In genomic region chr18:43830303-43830702, GRCh38 we compare ENCODE assay signal across 13 cellular contexts.
A peak's percentile ranks its signal among the peaks of the same experiment; 100 is the strongest.
DNase-seq lines count a peak whose midpoint lies in the region; ATAC-seq and TF ChIP-seq lines count a peak whose summit lies in the region.
"Had no signal": no experiment of that assay in that cellular context is flagged by ENCODE, and none has a peak within 500 bp of the region (broad histone marks: within the 10 kb centered on the region; RNA-seq: fewer than 3 reads in every experiment).

No MANE protein-coding gene starts in this region.

- no peaks in the 10 kb centered on the region for H4K20me1 ChIP-seq in smooth muscle cell (ENCODE audit: low read depth)
- H4K20me1 ChIP-seq: BLaER1 treated with 17β-estradiol and CSF1 and Interleukin-3, amounts not matched to agents 10 nM and 100 nM had no signal

- no peak overlapping the region for H2AFZ ChIP-seq in smooth muscle cell (ENCODE audit: low read depth)

- no peak overlapping the region for H3K4me3 ChIP-seq in mesodermal cell (ENCODE audit: extremely low read depth, insufficient read depth, low read length, poor library complexity, severe bottlenecking)
- H3K4me3 ChIP-seq in smooth muscle cell = no peak overlapping the region
- H3K4me3 ChIP-seq: BLaER1 treated with 17β-estradiol and CSF1 and Interleukin-3, amounts not matched to agents 10 nM and 100 nM had no signal

- TF ChIP-seq CTCF in smooth muscle cell (IDR thresholded peaks at IDR 0.05; ENCODE audit: borderline replicate concordance, insufficient read depth, poor library complexity, severe bottlenecking) = no peak

- H3K9ac ChIP-seq in smooth muscle cell (ENCODE audit: low read depth) = peak overlapping the region; percentile 44
- H3K9ac ChIP-seq: BLaER1 treated with 17β-estradiol and CSF1 and Interleukin-3, amounts not matched to agents 10 nM and 100 nM had no signal

- H3K9me3 ChIP-seq in mesodermal cell (ENCODE audit: control insufficient read depth, low read length) (no peaks in the 10 kb centered on the region), smooth muscle cell (replicated peaks; ENCODE audit: low read depth) (no peaks in the 10 kb centered on the region)
- H3K9me3 ChIP-seq: BLaER1 treated with 17β-estradiol and CSF1 and Interleukin-3, amounts not matched to agents 10 nM and 100 nM had no signal

- ATAC-seq in left ventricle myocardium superior (peak; percentile 59), Right ventricle myocardium inferior (no peak)
- ATAC-seq: CD8-positive, alpha-beta T cell; HepG2 had no signal

- H3F3A ChIP-seq in smooth muscle cell (ENCODE audit: low read depth) = no peaks in the 10 kb centered on the region

- no peak overlapping the region for H3K4me2 ChIP-seq in smooth muscle cell
- H3K4me2 ChIP-seq: BLaER1 treated with 17β-estradiol and CSF1 and Interleukin-3, amounts not matched to agents 10 nM and 100 nM had no signal

- no peaks in the 10 kb centered on the region for H3K27me3 ChIP-seq in smooth muscle cell (ENCODE audit: low read depth)
- H3K27me3 ChIP-seq: BLaER1 treated with 17β-estradiol and CSF1 and Interleukin-3, amounts not matched to agents 10 nM and 100 nM had no signal

- H3K36me3 ChIP-seq in mesodermal cell (ENCODE audit: control insufficient read depth, insufficient read depth, low read length) (no peaks in the 10 kb centered on the region), smooth muscle cell (ENCODE audit: low read depth) (no peaks in the 10 kb centered on the region)
- H3K36me3 ChIP-seq: BLaER1 treated with 17β-estradiol and CSF1 and Interleukin-3, amounts not matched to agents 10 nM and 100 nM had no signal

- no peaks in the 10 kb centered on the region for H3K4me1 ChIP-seq in mesodermal cell (ENCODE audit: control insufficient read depth, insufficient read depth, low read length, poor library complexity, severe bottlenecking)
- no peaks in the 10 kb centered on the region for H3K4me1 ChIP-seq in smooth muscle cell (ENCODE audit: low read depth)
- H3K4me1 ChIP-seq: BLaER1 treated with 17β-estradiol and CSF1 and Interleukin-3, amounts not matched to agents 10 nM and 100 nM had no signal

- H3K27ac ChIP-seq in mesodermal cell (ENCODE audit: low read depth, low read length, severe bottlenecking) (peak overlapping the region; percentile 63), smooth muscle cell (ENCODE audit: low read depth) (peak overlapping the region; percentile 55)
- H3K27ac ChIP-seq: BLaER1 treated with 17β-estradiol and CSF1 and Interleukin-3, amounts not matched to agents 10 nM and 100 nM had no signal

- intact Hi-C loops in left ventricle myocardium superior (cut with micrococcal nuclease) = no loop called here
- intact Hi-C loops in Right ventricle myocardium inferior (cut with DNase I) = no loop called here

- no CpG with 5 or more reads among the region's 1 CpG for WGBS in mesodermal cell (ENCODE audit: insufficient coverage in 2 of 2), 2 experiments
- WGBS in smooth muscle cell (ENCODE audit: low lambda C conversion rate) = 94% methylated on average over 1 of the region's 1 CpG

- H3K79me2 ChIP-seq in smooth muscle cell (ENCODE audit: low read depth) = no peaks in the 10 kb centered on the region

- DNase-seq in left ventricle myocardium superior = no peak
- no peak for DNase-seq in Right ventricle myocardium inferior (ENCODE audit: missing footprints)
- DNase-seq in smooth muscle cell (lab: John Stamatoyannopoulos, UW; ENCODE audit: unreplicated experiment) = no peak
- no peak for DNase-seq in activated effector memory CD4-positive, alpha-beta T cell treated with anti-CD3 and anti-CD28 coated beads, Interleukin-2, amount 50 U/mL, for 16 hours
- DNase-seq in NCI-H2171 (lab: John Stamatoyannopoulos, UW) = no peak
- DNase-seq: Calu3; CD8-positive, alpha-beta T cell; DMS79 treated with DMSO at 0.1 percent for 48 hours; GF-D8; H9 had no signal
